ENCODE assay signal across 1 cellular context in the genomic region with DNA sequence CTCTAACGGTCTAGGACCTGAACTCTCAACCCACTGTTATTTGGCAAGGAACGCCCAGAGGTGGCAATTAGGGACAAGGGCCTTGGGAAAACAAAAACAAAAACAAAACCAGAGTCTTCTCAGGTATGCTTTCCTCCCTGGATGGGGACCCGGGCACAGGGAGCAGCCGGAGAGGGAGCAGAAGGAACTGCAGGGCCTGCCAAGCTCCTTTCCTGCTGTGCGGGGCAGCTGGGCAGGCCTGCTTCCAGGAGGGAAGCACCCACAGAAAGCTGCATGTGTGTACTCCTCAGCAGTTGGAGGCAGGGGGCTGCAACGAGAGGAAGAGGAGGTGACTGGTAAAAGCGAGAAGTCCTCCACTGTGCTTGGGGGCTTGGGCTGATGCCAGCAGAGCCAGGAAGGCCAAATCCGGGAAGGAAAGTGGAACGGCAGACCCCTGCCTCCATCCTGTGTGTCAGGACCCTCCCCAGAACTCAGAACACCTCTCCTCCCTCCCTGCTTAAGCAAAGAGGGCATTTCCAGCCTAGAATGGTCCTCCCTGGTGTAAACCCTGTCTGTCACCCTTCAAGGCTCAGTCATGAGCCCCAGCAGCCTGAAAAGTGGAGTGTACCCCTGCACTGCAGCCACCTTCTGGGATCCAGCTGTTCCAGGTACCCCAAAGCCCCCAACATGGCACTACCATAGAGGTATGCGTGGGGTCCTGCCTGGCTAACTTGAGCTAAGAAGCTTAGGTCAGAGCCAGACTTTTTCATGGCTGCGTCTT.
TF ChIP-seq lines count a peak whose summit lies in the region.

No MANE protein-coding gene starts in this region.

TF ChIP-seq in GM12878, 131 proteins besides CTCF, POLR2A, EP300 and RAD21:
- TF ChIP-seq MEF2B (IDR thresholded peaks at IDR 0.05; ENCODE audit: partially characterized antibody, poor library complexity, severe bottlenecking) (no peak), SPI1 (IDR thresholded peaks at IDR 0.05; ENCODE audit: borderline replicate concordance, insufficient read depth, low read depth, low read length) (no peak), RCOR1 (conservative IDR thresholded peaks at IDR 0.05; ENCODE audit: low read depth, low read length) (no peak), NFYA (IDR thresholded peaks at IDR 0.05; ENCODE audit: borderline replicate concordance, low read depth, low read length) (no peak), HDAC6 (IDR thresholded peaks at IDR 0.05; ENCODE audit: unreplicated experiment) (no peak), NR2C2 (IDR thresholded peaks at IDR 0.05; ENCODE audit: borderline replicate concordance, control insufficient read depth, insufficient read length, low read depth) (no peak), DPF2 (IDR thresholded peaks at IDR 0.05) (no peak), TCF12 (IDR thresholded peaks at IDR 0.05; ENCODE audit: low read depth, low read length) (no peak), KLF5 (IDR thresholded peaks at IDR 0.05; ENCODE audit: partially characterized antibody) (no peak), BCL11A (IDR thresholded peaks at IDR 0.05; ENCODE audit: low read depth, low read length) (no peak), ZSCAN29 (IDR thresholded peaks at IDR 0.05) (no peak)
- TF ChIP-seq, protein P1, sequence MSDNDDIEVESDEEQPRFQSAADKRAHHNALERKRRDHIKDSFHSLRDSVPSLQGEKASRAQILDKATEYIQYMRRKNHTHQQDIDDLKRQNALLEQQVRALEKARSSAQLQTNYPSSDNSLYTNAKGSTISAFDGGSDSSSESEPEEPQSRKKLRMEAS (IDR thresholded peaks at IDR 0.05; ENCODE audit: low read depth, low read length): no peak
- TF ChIP-seq, protein P2, sequence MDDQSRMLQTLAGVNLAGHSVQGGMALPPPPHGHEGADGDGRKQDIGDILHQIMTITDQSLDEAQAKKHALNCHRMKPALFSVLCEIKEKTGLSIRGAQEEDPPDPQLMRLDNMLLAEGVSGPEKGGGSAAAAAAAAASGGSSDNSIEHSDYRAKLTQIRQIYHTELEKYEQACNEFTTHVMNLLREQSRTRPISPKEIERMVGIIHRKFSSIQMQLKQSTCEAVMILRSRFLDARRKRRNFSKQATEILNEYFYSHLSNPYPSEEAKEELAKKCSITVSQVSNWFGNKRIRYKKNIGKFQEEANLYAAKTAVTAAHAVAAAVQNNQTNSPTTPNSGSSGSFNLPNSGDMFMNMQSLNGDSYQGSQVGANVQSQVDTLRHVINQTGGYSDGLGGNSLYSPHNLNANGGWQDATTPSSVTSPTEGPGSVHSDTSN (IDR thresholded peaks at IDR 0.05; ENCODE audit: insufficient replicate concordance, low read depth, low read length): no peak
- TF ChIP-seq, protein P3, sequence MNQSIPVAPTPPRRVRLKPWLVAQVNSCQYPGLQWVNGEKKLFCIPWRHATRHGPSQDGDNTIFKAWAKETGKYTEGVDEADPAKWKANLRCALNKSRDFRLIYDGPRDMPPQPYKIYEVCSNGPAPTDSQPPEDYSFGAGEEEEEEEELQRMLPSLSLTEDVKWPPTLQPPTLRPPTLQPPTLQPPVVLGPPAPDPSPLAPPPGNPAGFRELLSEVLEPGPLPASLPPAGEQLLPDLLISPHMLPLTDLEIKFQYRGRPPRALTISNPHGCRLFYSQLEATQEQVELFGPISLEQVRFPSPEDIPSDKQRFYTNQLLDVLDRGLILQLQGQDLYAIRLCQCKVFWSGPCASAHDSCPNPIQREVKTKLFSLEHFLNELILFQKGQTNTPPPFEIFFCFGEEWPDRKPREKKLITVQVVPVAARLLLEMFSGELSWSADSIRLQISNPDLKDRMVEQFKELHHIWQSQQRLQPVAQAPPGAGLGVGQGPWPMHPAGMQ (IDR thresholded peaks at IDR 0.05; ENCODE audit: borderline replicate concordance): no peak
- TF ChIP-seq, protein P4, sequence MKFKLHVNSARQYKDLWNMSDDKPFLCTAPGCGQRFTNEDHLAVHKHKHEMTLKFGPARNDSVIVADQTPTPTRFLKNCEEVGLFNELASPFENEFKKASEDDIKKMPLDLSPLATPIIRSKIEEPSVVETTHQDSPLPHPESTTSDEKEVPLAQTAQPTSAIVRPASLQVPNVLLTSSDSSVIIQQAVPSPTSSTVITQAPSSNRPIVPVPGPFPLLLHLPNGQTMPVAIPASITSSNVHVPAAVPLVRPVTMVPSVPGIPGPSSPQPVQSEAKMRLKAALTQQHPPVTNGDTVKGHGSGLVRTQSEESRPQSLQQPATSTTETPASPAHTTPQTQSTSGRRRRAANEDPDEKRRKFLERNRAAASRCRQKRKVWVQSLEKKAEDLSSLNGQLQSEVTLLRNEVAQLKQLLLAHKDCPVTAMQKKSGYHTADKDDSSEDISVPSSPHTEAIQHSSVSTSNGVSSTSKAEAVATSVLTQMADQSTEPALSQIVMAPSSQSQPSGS (IDR thresholded peaks at IDR 0.05; ENCODE audit: low read length): no peak
